24 cellular contexts compared by ENCODE assay signal in genomic region chr2:130930740-130931659, GRCh38.
A peak's percentile ranks its signal among the peaks of the same experiment; 100 is the strongest.
DNase-seq lines count a peak whose midpoint lies in the region; ATAC-seq, FAIRE-seq and TF ChIP-seq lines count a peak whose summit lies in the region.
"Had no signal": no experiment of that assay in that cellular context is flagged by ENCODE, and none has a peak within 500 bp of the region (broad histone marks: within the 10 kb centered on the region; RNA-seq: fewer than 3 reads in every experiment).

No MANE protein-coding gene starts in this region.

- DNase-seq in GM12878 (ENCODE audit: low read depth, low spot score) (no peak), NCI-H2107 treated with DMSO at 0.1 percent for 48 hours (lab: John Stamatoyannopoulos, UW; ENCODE audit: unreplicated experiment) (no peak)
- DNase-seq: ACHN; BE2C; C1 segment of cervical spinal cord; CD4-positive, CD25-positive, alpha-beta regulatory T cell; CD8-positive, alpha-beta memory T cell; COR-L47; DMS 273 treated with DMSO at 0.1 percent for 48 hours; DMS53; DND-41; GM23248; IMR-90; KBM-7 had no signal

- no peaks in the 10 kb centered on the region; a peak in 1 of 4 replicates for H3K27me3 ChIP-seq in GM12878 (replicated peaks in 1 of 2; ENCODE audit: control insufficient read depth in 2 of 2, insufficient read depth in 2 of 2, low read length in 1 of 2)
- H3K27me3 ChIP-seq: BE2C had no signal

- POLR2A ChIA-PET in GM12878 (lab: Charles Lee) = no interaction called here

- ATAC-seq in GM12878 = no peak
- peak; percentile 20 for ATAC-seq in stimulated activated memory B cell treated with anti-CD40 and anti-IgM and Interleukin-4, amounts not matched to agents 10 μg/mL and 1 μg/mL and 100 μg/mL, for 72 hours
- no peak for ATAC-seq in HG03571 (IDR thresholded peaks at IDR 0.05; ENCODE audit: unreplicated experiment)
- ATAC-seq in GM19463 (IDR thresholded peaks at IDR 0.05; ENCODE audit: unreplicated experiment) = no peak
- ATAC-seq in GM18502 (IDR thresholded peaks at IDR 0.05; ENCODE audit: poor library complexity, unreplicated experiment) = no peak

- intact Hi-C loops in GM12878 (cut with micrococcal nuclease; ENCODE audit: unreplicated experiment) = no loop called here

- no peak for TF ChIP-seq EP300 in GM12878 (IDR thresholded peaks at IDR 0.05; ENCODE audit: borderline replicate concordance in 1 of 2, control insufficient read depth in 1 of 2, low read depth in 2 of 2, low read length in 2 of 2)

- H4K20me1 ChIP-seq in GM12878 (ENCODE audit: control insufficient read depth, insufficient read depth) = no peaks in the 10 kb centered on the region

- TF ChIP-seq RAD21 in GM12878 (IDR thresholded peaks at IDR 0.05; ENCODE audit: insufficient read depth, low read depth, low read length) = no peak

- no peak overlapping the region for H3K9ac ChIP-seq in GM12878 (ENCODE audit: control insufficient read depth, insufficient read depth, low read length)
- H3K9ac ChIP-seq: GM23248 had no signal

- H3K27ac ChIP-seq in GM12878 (ENCODE audit: control insufficient read depth, insufficient read depth) = no peak overlapping the region
- peak overlapping the region; percentile 69 for H3K27ac ChIP-seq in cingulate gyrus (ENCODE audit: low read depth, low read length)
- H3K27ac ChIP-seq: GM23248 had no signal

- no peak overlapping the region for H3K4me3 ChIP-seq in GM12878
- H3K4me3 ChIP-seq: GM23248, HAP-1 had no signal

- CTCF ChIA-PET in GM12878 (lab: Yijun Ruan, JAX) = no interaction called here

- SMC1A ChIA-PET in GM12878 (lab: Charles Lee; ENCODE audit: uncharacterized antibody, unreplicated experiment) = no interaction called here

- H3K4me3 Mint-ChIP-seq in stimulated activated memory B cell treated with anti-CD40 and anti-IgM and Interleukin-4, amounts not matched to agents 10 μg/mL and 1 μg/mL and 100 μg/mL, for 72 hours = no peak overlapping the region
- H3K4me3 Mint-ChIP-seq: CD4-positive, CD25-positive, alpha-beta regulatory T cell; CD8-positive, alpha-beta memory T cell had no signal

- RAD21 ChIA-PET in GM12878 (lab: Charles Lee; ENCODE audit: unreplicated experiment) = no interaction called here

- no peaks in the 10 kb centered on the region for H3K36me3 ChIP-seq in GM12878 (ENCODE audit: control insufficient read depth in 2 of 2, insufficient read depth in 2 of 2, low read length in 1 of 2)
- H3K36me3 ChIP-seq: BE2C, HAP-1 had no signal

- no peaks in the 10 kb centered on the region for H3K36me3 Mint-ChIP-seq in stimulated activated memory B cell treated with anti-CD40 and anti-IgM and Interleukin-4, amounts not matched to agents 10 μg/mL and 1 μg/mL and 100 μg/mL, for 72 hours
- H3K36me3 Mint-ChIP-seq: CD4-positive, CD25-positive, alpha-beta regulatory T cell had no signal

- H3K27me3 Mint-ChIP-seq in stimulated activated memory B cell treated with anti-CD40 and anti-IgM and Interleukin-4, amounts not matched to agents 10 μg/mL and 1 μg/mL and 100 μg/mL, for 72 hours = peaks cover 48% of the 10 kb centered on the region

- no peak for TF ChIP-seq POLR2A in GM12878 (IDR thresholded peaks at IDR 0.05; ENCODE audit: low read depth, low read length)

- H2AFZ ChIP-seq in GM12878 (ENCODE audit: control insufficient read depth, low read depth, low read length) = no peak overlapping the region
- H2AFZ ChIP-seq: GM23248 had no signal

- TF ChIP-seq CTCF in GM12878 (IDR thresholded peaks at IDR 0.05 in 2 of 3, conservative IDR thresholded peaks at IDR 0.05 in 1 of 3; ENCODE audit: control insufficient read depth in 2 of 3, extremely low read depth in 1 of 3, insufficient read depth in 1 of 3, low read depth in 3 of 3, low read length in 3 of 3) = no peak

- H3K79me2 ChIP-seq in GM12878 (ENCODE audit: control insufficient read depth, insufficient read depth, low read length) = no peaks in the 10 kb centered on the region

- no peaks in the 10 kb centered on the region for H3K9me3 ChIP-seq in GM12878 (replicated peaks; ENCODE audit: control insufficient read depth, insufficient read depth, low read length)
- H3K9me3 ChIP-seq: BE2C, HAP-1 had no signal

- in situ Hi-C loops in GM12878 (cut with MboI) = no loop called here

- H3K4me2 ChIP-seq in GM12878 (ENCODE audit: control insufficient read depth, insufficient read depth) = no peak overlapping the region

- BruUV-seq in GM12878 (replicated peaks; lab: Mats Ljungman, UMichigan) = no TSS peak

- WGBS in GM12878 (ENCODE audit: insufficient coverage, insufficient replicate concordance, low lambda C conversion rate, missing lambda C conversion rate) = 8% methylated on average over 12 of the region's 12 CpGs

- no peak overlapping the region for H3K27ac Mint-ChIP-seq in stimulated activated memory B cell treated with anti-CD40 and anti-IgM and Interleukin-4, amounts not matched to agents 10 μg/mL and 1 μg/mL and 100 μg/mL, for 72 hours
- H3K27ac Mint-ChIP-seq: CD4-positive, CD25-positive, alpha-beta regulatory T cell had no signal

- peaks cover 14% of the 10 kb centered on the region for H3K9me3 Mint-ChIP-seq in stimulated activated memory B cell treated with anti-CD40 and anti-IgM and Interleukin-4, amounts not matched to agents 10 μg/mL and 1 μg/mL and 100 μg/mL, for 72 hours

- no peak for FAIRE-seq in GM12878 (lab: Jason Lieb, UNC)
- FAIRE-seq: A204.1, G401.6, GM12892, HTR-8/SVneo had no signal

- no peaks in the 10 kb centered on the region for H3K4me1 ChIP-seq in GM12878 (ENCODE audit: control insufficient read depth, insufficient read depth, low read length)
- H3K4me1 ChIP-seq: BE2C had no signal

- no peaks in the 10 kb centered on the region for H3K4me1 Mint-ChIP-seq in stimulated activated memory B cell treated with anti-CD40 and anti-IgM and Interleukin-4, amounts not matched to agents 10 μg/mL and 1 μg/mL and 100 μg/mL, for 72 hours
- H3K4me1 Mint-ChIP-seq: CD4-positive, CD25-positive, alpha-beta regulatory T cell; CD8-positive, alpha-beta memory T cell had no signal

TF ChIP-seq in GM12878, 131 proteins besides CTCF, POLR2A, EP300 and RAD21:
- TF ChIP-seq CBX3 (IDR thresholded peaks at IDR 0.05; ENCODE audit: borderline replicate concordance, low read depth) (no peak), JUND (IDR thresholded peaks at IDR 0.05; ENCODE audit: low read depth, low read length) (no peak), ZSCAN29 (IDR thresholded peaks at IDR 0.05) (no peak), SMAD5 (IDR thresholded peaks at IDR 0.05; ENCODE audit: low read depth) (no peak), TAF1 (IDR thresholded peaks at IDR 0.05; ENCODE audit: borderline replicate concordance, low read depth, low read length) (no peak), NR2C1 (IDR thresholded peaks at IDR 0.05) (0 out of 2 replicates have a peak, but pooled peaks have one; percentile 16), CREB1 (IDR thresholded peaks at IDR 0.05; ENCODE audit: low read depth) (no peak)
TF ChIP-seq in GM12878: peak in this region for 1.
